ENCODE assay signal across 1 cellular context in the genomic region with DNA sequence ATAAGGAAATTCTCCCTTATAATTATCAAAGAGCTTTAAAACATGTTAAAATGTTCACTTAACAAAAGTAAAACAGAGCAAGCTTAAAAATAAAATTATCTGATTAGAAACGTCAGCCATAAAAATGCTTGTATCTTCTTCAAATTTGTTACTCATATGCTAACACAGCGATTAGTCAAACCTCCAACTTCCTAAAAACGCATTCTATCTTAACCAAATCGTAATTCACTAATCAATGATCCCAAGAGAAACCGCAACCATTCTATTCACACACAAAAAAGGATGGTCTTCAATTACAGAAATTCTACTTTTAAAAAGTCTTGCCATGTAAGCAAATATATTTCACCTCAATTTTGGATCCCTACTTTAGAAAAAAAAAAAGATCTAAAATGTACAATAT.
TF ChIP-seq lines count a peak whose summit lies in the region.

No MANE protein-coding gene starts in this region.

TF ChIP-seq in K562, 482 proteins besides CTCF, POLR2A, EP300 and RAD21 (continued from another document):
- TF ChIP-seq, protein P1, sequence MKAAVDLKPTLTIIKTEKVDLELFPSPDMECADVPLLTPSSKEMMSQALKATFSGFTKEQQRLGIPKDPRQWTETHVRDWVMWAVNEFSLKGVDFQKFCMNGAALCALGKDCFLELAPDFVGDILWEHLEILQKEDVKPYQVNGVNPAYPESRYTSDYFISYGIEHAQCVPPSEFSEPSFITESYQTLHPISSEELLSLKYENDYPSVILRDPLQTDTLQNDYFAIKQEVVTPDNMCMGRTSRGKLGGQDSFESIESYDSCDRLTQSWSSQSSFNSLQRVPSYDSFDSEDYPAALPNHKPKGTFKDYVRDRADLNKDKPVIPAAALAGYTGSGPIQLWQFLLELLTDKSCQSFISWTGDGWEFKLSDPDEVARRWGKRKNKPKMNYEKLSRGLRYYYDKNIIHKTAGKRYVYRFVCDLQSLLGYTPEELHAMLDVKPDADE (conservative IDR thresholded peaks at IDR 0.05; ENCODE audit: control insufficient read depth, low read depth, low read length), result no peak
- TF ChIP-seq BRD9 (IDR thresholded peaks at IDR 0.05; ENCODE audit: low read depth, partially characterized antibody) (no peak), ZFX (CRISPR knock-in tag; IDR thresholded peaks at IDR 0.05) (peak; percentile 24; the same call in 1 of the 2 replicates), ZNF778 (CRISPR knock-in tag; IDR thresholded peaks at IDR 0.05) (no peak), FOSL1 (tag; conservative IDR thresholded peaks at IDR 0.05) (0 out of 2 replicates have a peak, but pooled peaks have one; percentile 14), ZNF316 (IDR thresholded peaks at IDR 0.05) (peak; percentile 68), TCF3 (CRISPR knock-in tag; IDR thresholded peaks at IDR 0.05) (no peak), CAMTA2 (CRISPR knock-in tag; conservative IDR thresholded peaks at IDR 0.05) (no peak), TAL1 (IDR thresholded peaks at IDR 0.05) (no peak), ZNF347 (CRISPR knock-in tag; IDR thresholded peaks at IDR 0.05; ENCODE audit: low read depth) (no peak), ZSCAN32 (CRISPR knock-in tag; IDR thresholded peaks at IDR 0.05) (no peak), XRCC3 (IDR thresholded peaks at IDR 0.05) (no peak), NR2C2 (CRISPR knock-in tag; IDR thresholded peaks at IDR 0.05) (no peak), NR2C2 (tag; IDR thresholded peaks at IDR 0.05) (no peak), ZNF224 (CRISPR knock-in tag; IDR thresholded peaks at IDR 0.05) (no peak), ZNF668 (CRISPR knock-in tag; IDR thresholded peaks at IDR 0.05) (no peak), HDAC2 (IDR thresholded peaks at IDR 0.05) (no peak)
- TF ChIP-seq, protein P2, sequence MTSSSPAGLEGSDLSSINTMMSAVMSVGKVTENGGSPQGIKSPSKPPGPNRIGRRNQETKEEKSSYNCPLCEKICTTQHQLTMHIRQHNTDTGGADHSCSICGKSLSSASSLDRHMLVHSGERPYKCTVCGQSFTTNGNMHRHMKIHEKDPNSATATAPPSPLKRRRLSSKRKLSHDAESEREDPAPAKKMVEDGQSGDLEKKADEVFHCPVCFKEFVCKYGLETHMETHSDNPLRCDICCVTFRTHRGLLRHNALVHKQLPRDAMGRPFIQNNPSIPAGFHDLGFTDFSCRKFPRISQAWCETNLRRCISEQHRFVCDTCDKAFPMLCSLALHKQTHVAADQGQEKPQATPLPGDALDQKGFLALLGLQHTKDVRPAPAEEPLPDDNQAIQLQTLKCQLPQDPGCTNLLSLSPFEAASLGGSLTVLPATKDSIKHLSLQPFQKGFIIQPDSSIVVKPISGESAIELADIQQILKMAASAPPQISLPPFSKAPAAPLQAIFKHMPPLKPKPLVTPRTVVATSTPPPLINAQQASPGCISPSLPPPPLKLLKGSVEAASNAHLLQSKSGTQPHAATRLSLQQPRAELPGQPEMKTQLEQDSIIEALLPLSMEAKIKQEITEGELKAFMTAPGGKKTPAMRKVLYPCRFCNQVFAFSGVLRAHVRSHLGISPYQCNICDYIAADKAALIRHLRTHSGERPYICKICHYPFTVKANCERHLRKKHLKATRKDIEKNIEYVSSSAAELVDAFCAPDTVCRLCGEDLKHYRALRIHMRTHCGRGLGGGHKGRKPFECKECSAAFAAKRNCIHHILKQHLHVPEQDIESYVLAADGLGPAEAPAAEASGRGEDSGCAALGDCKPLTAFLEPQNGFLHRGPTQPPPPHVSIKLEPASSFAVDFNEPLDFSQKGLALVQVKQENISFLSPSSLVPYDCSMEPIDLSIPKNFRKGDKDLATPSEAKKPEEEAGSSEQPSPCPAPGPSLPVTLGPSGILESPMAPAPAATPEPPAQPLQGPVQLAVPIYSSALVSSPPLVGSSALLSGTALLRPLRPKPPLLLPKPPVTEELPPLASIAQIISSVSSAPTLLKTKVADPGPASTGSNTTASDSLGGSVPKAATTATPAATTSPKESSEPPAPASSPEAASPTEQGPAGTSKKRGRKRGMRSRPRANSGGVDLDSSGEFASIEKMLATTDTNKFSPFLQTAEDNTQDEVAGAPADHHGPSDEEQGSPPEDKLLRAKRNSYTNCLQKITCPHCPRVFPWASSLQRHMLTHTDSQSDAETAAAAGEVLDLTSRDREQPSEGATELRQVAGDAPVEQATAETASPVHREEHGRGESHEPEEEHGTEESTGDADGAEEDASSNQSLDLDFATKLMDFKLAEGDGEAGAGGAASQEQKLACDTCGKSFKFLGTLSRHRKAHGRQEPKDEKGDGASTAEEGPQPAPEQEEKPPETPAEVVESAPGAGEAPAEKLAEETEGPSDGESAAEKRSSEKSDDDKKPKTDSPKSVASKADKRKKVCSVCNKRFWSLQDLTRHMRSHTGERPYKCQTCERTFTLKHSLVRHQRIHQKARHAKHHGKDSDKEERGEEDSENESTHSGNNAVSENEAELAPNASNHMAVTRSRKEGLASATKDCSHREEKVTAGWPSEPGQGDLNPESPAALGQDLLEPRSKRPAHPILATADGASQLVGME (CRISPR knock-in tag; IDR thresholded peaks at IDR 0.05), result no peak
